In genomic region chr12:127455347-127456265, GRCh38 we compare ENCODE assay signal across 11 cellular contexts.
A peak's percentile ranks its signal among the peaks of the same experiment; 100 is the strongest.
DNase-seq lines count a peak whose midpoint lies in the region; ATAC-seq and TF ChIP-seq lines count a peak whose summit lies in the region.
"Had no signal": no experiment of that assay in that cellular context is flagged by ENCODE, and none has a peak within 500 bp of the region (broad histone marks: within the 10 kb centered on the region; RNA-seq: fewer than 3 reads in every experiment).

No MANE protein-coding gene starts in this region.

- H3K36me3 ChIP-seq in MG63 (no peaks in the 10 kb centered on the region), trophoblast cell (ENCODE audit: control insufficient read depth in 1 of 2, insufficient read depth in 2 of 2, low read length in 2 of 2) (no peaks in the 10 kb centered on the region)
- H3K36me3 ChIP-seq in CD4-positive, alpha-beta memory T cell (ENCODE audit: insufficient read depth, low read length): no peaks in the 10 kb centered on the region

- CTCF ChIA-PET in CD4-positive, alpha-beta memory T cell (lab: Charles Lee; ENCODE audit: partially characterized antibody): no interaction called here

- H2AFZ ChIP-seq in trophoblast cell (ENCODE audit: insufficient read depth, low read length, poor library complexity): no peak overlapping the region

- H3K27ac ChIP-seq in foreskin keratinocyte (no peak overlapping the region), trophoblast cell (ENCODE audit: low read depth, low read length) (no peak overlapping the region)
- H3K27ac ChIP-seq in CD4-positive, alpha-beta memory T cell (ENCODE audit: low read depth, low read length): no peak overlapping the region

- no peak overlapping the region for H4K12ac ChIP-seq in trophoblast cell (ENCODE audit: low read depth, low read length)

- intact Hi-C loops in CD4-positive, alpha-beta memory T cell (cut with micrococcal nuclease): no loop called here

- no peak for TF ChIP-seq CTCF in foreskin keratinocyte (conservative IDR thresholded peaks at IDR 0.05)

- no peak overlapping the region for H2BK12ac ChIP-seq in trophoblast cell (ENCODE audit: low read length)

- H3K4me3 Mint-ChIP-seq in stimulated activated memory B cell treated with anti-CD40 and anti-IgM and Interleukin-4, amounts not matched to agents 10 μg/mL and 1 μg/mL and 100 μg/mL, for 72 hours: no peak overlapping the region
- H3K4me3 Mint-ChIP-seq in CD4-positive, alpha-beta memory T cell: no peak overlapping the region

- DNase-seq in DMS79 treated with DMSO at 0.1 percent for 48 hours (lab: John Stamatoyannopoulos, UW) (peak; percentile 37), MG63 (peak; percentile 21), foreskin keratinocyte (no peak), trophoblast cell (no peak), NCI-H446 (lab: John Stamatoyannopoulos, UW) (no peak)
- DNase-seq in CD4-positive, alpha-beta memory T cell: no peak
- DNase-seq: activated effector memory CD4-positive, alpha-beta T cell treated with Interleukin-2 at 50 U/mL for 16 hours; effector memory CD4-positive, alpha-beta T cell had no signal

- no peaks in the 10 kb centered on the region for H3K4me1 ChIP-seq in foreskin keratinocyte
- H3K4me1 ChIP-seq in trophoblast cell (ENCODE audit: control insufficient read depth in 1 of 2, insufficient read depth in 2 of 2, low read length in 2 of 2): peaks cover 5 to 6% of the 10 kb centered on the region in 2 experiments
- H3K4me1 ChIP-seq in CD4-positive, alpha-beta memory T cell (ENCODE audit: insufficient read depth, low read length): no peaks in the 10 kb centered on the region

- no CpG with 5 or more reads among the region's 85 CpGs for WGBS in trophoblast cell (ENCODE audit: extremely low coverage, insufficient coverage, insufficient read length)

- no peak overlapping the region for H4K8ac ChIP-seq in trophoblast cell (ENCODE audit: low read depth, low read length)

- POLR2A ChIA-PET in CD4-positive, alpha-beta memory T cell (lab: Charles Lee; ENCODE audit: partially characterized antibody): no interaction called here

- no peak overlapping the region for H3K27ac Mint-ChIP-seq in stimulated activated memory B cell treated with anti-CD40 and anti-IgM and Interleukin-4, amounts not matched to agents 10 μg/mL and 1 μg/mL and 100 μg/mL, for 72 hours
- no peak overlapping the region for H3K27ac Mint-ChIP-seq in CD4-positive, alpha-beta memory T cell

- no peak overlapping the region for H3K4ac ChIP-seq in trophoblast cell (ENCODE audit: low read depth, low read length)

- H3K4me1 Mint-ChIP-seq in stimulated activated memory B cell treated with anti-CD40 and anti-IgM and Interleukin-4, amounts not matched to agents 10 μg/mL and 1 μg/mL and 100 μg/mL, for 72 hours: no peaks in the 10 kb centered on the region
- peaks cover 0 to 1% (median 0%) of the 10 kb centered on the region in 4 donors for H3K4me1 Mint-ChIP-seq in CD4-positive, alpha-beta memory T cell

- no peak overlapping the region for H3K14ac ChIP-seq in trophoblast cell (ENCODE audit: low read length)

- ATAC-seq in foreskin keratinocyte (peak; percentile 44), GM18858 (IDR thresholded peaks at IDR 0.05; ENCODE audit: unreplicated experiment) (no peak)
- no peak for ATAC-seq in stimulated activated memory B cell treated with anti-CD40 and anti-IgM and Interleukin-4, amounts not matched to agents 10 μg/mL and 1 μg/mL and 100 μg/mL, for 72 hours
- ATAC-seq: Right ventricle myocardium inferior had no signal

- H3K4me3 ChIP-seq in MG63: peak overlapping the region; percentile 28
- peak overlapping the region; percentile 2 for H3K4me3 ChIP-seq in trophoblast cell (ENCODE audit: low read depth, low read length)
- H3K4me3 ChIP-seq in CD4-positive, alpha-beta memory T cell (ENCODE audit: low read length in 2 of 2): no peak overlapping the region

- no peak overlapping the region for H2BK5ac ChIP-seq in trophoblast cell (ENCODE audit: low read depth, low read length, poor library complexity)

- no peak overlapping the region for H4K91ac ChIP-seq in trophoblast cell (ENCODE audit: low read depth, low read length)

- H3K4me2 ChIP-seq in trophoblast cell (ENCODE audit: low read length): peak overlapping the region; percentile 52

- H2BK120ac ChIP-seq in trophoblast cell (ENCODE audit: insufficient read depth, low read length, poor library complexity): no peak overlapping the region

- no peaks in the 10 kb centered on the region for H3K9me3 ChIP-seq in MG63
- peaks cover 2% of the 10 kb centered on the region for H3K9me3 ChIP-seq in trophoblast cell (ENCODE audit: insufficient read depth, low read depth, low read length)
- H3K9me3 ChIP-seq in CD4-positive, alpha-beta memory T cell (ENCODE audit: control insufficient read depth in 1 of 2, low read length in 2 of 2): no peaks in the 10 kb centered on the region

- no peak overlapping the region for H2AK5ac ChIP-seq in trophoblast cell (ENCODE audit: low read length)

- H3K27me3 ChIP-seq in MG63: no peaks in the 10 kb centered on the region
- peaks cover 19% of the 10 kb centered on the region for H3K27me3 ChIP-seq in foreskin keratinocyte
- H3K27me3 ChIP-seq in trophoblast cell (ENCODE audit: insufficient read depth, low read length): peaks cover 20% of the 10 kb centered on the region
- no peaks in the 10 kb centered on the region for H3K27me3 ChIP-seq in CD4-positive, alpha-beta memory T cell (ENCODE audit: insufficient read depth, low read length)

- no peak overlapping the region for H3K9ac ChIP-seq in trophoblast cell (ENCODE audit: low read length)

- H3K79me2 ChIP-seq in trophoblast cell (ENCODE audit: control insufficient read depth, insufficient read depth, low read length, poor library complexity): no peaks in the 10 kb centered on the region

- no peak overlapping the region for H3K18ac ChIP-seq in trophoblast cell (ENCODE audit: low read length)

- no peak overlapping the region for H3K23ac ChIP-seq in trophoblast cell (ENCODE audit: low read length)

- no peaks in the 10 kb centered on the region for H3K36me3 Mint-ChIP-seq in stimulated activated memory B cell treated with anti-CD40 and anti-IgM and Interleukin-4, amounts not matched to agents 10 μg/mL and 1 μg/mL and 100 μg/mL, for 72 hours
- H3K36me3 Mint-ChIP-seq in CD4-positive, alpha-beta memory T cell: no peaks in the 10 kb centered on the region

- H3K79me1 ChIP-seq in trophoblast cell (ENCODE audit: low read length): no peaks in the 10 kb centered on the region

- H3K9me3 Mint-ChIP-seq in stimulated activated memory B cell treated with anti-CD40 and anti-IgM and Interleukin-4, amounts not matched to agents 10 μg/mL and 1 μg/mL and 100 μg/mL, for 72 hours: peaks cover 3% of the 10 kb centered on the region
- H3K9me3 Mint-ChIP-seq in CD4-positive, alpha-beta memory T cell: peaks cover 0 to 11% (median under 1%) of the 10 kb centered on the region in 8 donors

- H3K27me3 Mint-ChIP-seq in stimulated activated memory B cell treated with anti-CD40 and anti-IgM and Interleukin-4, amounts not matched to agents 10 μg/mL and 1 μg/mL and 100 μg/mL, for 72 hours: peaks cover 13% of the 10 kb centered on the region
- peaks cover 9 to 23% of the 10 kb centered on the region in 2 donors for H3K27me3 Mint-ChIP-seq in CD4-positive, alpha-beta memory T cell

Comparison
In these comparisons a context has a peak if more than half of its experiments do, and no peak if none do; other contexts are left out.
1. DNase-seq: peak in DMS79 treated with DMSO at 0.1 percent for 48 hours (single experiment) and MG63 (single experiment); none in foreskin keratinocyte (0 of 2), trophoblast cell (0 of 2), NCI-H446 (0 of 2) and CD4-positive, alpha-beta memory T cell (0 of 5).
2. H3K4me3 ChIP-seq: peak in MG63 (single experiment) and trophoblast cell (single experiment); none in CD4-positive, alpha-beta memory T cell (0 of 2).